In genomic region chr19:55370305-55370988, GRCh38 we compare ENCODE assay signal across 8 cellular contexts. TPM values are rescaled to one million over a fixed set of nuclear protein-coding genes. Genes with fewer than 3 reads are reported as not detected.
DNase-seq lines count a peak whose midpoint lies in the region; FAIRE-seq and TF ChIP-seq lines count a peak whose summit lies in the region.

IL11 (minus strand) TSS chr19:55370463; CDS start chr19:55370310, 153 bp downstream.

- H3K9me3 Mint-ChIP-seq in endothelial cell (ENCODE audit: unreplicated experiment), result no peaks in the 10 kb centered on the region

- H3K4me2 ChIP-seq in parathyroid adenoma (ENCODE audit: low read length), result peak within 1 kb of the TSS; percentile 47

- peak within 1 kb of the TSS; percentile 57 for H3K27ac Mint-ChIP-seq in endothelial cell (ENCODE audit: unreplicated experiment)

- no peaks in the 10 kb centered on the region for H3K9me3 ChIP-seq in parathyroid adenoma (ENCODE audit: control insufficient read depth, low read length)

- no peak within 1 kb of the TSS for H3K27ac ChIP-seq in parathyroid adenoma

- no peak within 1 kb of the TSS for H3K9ac ChIP-seq in parathyroid adenoma

- no peaks in the 10 kb centered on the region for H3K36me3 ChIP-seq in parathyroid adenoma (ENCODE audit: control insufficient read depth, insufficient read depth, low read length)

- H3K4me3 ChIP-seq in parathyroid adenoma (ENCODE audit: low read depth, low read length), result peak within 1 kb of the TSS; percentile 11

- peak within 1 kb of the TSS; percentile 69 for H3K4me3 Mint-ChIP-seq in endothelial cell (ENCODE audit: unreplicated experiment)

- TF ChIP-seq CTCF in endothelial cell (IDR thresholded peaks at IDR 0.05; ENCODE audit: unreplicated experiment), result no peak
- no peak for TF ChIP-seq CTCF in parathyroid adenoma (IDR thresholded peaks at IDR 0.05)

- H3K27me3 Mint-ChIP-seq in endothelial cell (ENCODE audit: unreplicated experiment), result peaks cover 23% of the 10 kb centered on the region

- peaks cover 8% of the 10 kb centered on the region for H3K4me1 Mint-ChIP-seq in endothelial cell (ENCODE audit: unreplicated experiment)

- no peaks in the 10 kb centered on the region for H3K36me3 Mint-ChIP-seq in endothelial cell (ENCODE audit: low read depth, unreplicated experiment)

- H3K79me2 ChIP-seq in parathyroid adenoma, result no peaks in the 10 kb centered on the region

- no peak for TF ChIP-seq POLR2A in GM12891 (IDR thresholded peaks at IDR 0.05; ENCODE audit: low read depth, low read length)

- peak; percentile 82 for DNase-seq in EH (ENCODE audit: low read depth)
- peak; percentile 74 for DNase-seq in RKO (ENCODE audit: low spot score)
- no peak for DNase-seq in endothelial cell (ENCODE audit: low spot score)
- DNase-seq in NCI-H187 (lab: John Stamatoyannopoulos, UW), result no peak
- no peak for DNase-seq in mucosa of gallbladder (ENCODE audit: low spot score)
- DNase-seq in GM12891 (ENCODE audit: insufficient read length, low spot score), result no peak
- DNase-seq in HuH-7.5 (ENCODE audit: low spot score), result no peak

- no peaks in the 10 kb centered on the region for H3K4me1 ChIP-seq in parathyroid adenoma

- FAIRE-seq in GM12891 (lab: Jason Lieb, UNC), result no peak

- peaks cover 10% of the 10 kb centered on the region for H3K27me3 ChIP-seq in parathyroid adenoma (ENCODE audit: control insufficient read depth, insufficient read depth, low read length)

- H2AFZ ChIP-seq in parathyroid adenoma, result peak within 1 kb of the TSS; percentile 50

TF ChIP-seq in GM12891, 5 proteins besides CTCF, POLR2A, EP300 and RAD21:
- TF ChIP-seq POU2F2 (IDR thresholded peaks at IDR 0.05; ENCODE audit: low read depth, low read length) (no peak), TAF1 (IDR thresholded peaks at IDR 0.05; ENCODE audit: low read depth, low read length) (no peak), SPI1 (IDR thresholded peaks at IDR 0.05; ENCODE audit: low read depth, low read length) (no peak), POLR2AphosphoS5 (IDR thresholded peaks at IDR 0.05; ENCODE audit: low read depth, low read length) (no peak), PAX5 (IDR thresholded peaks at IDR 0.05; ENCODE audit: insufficient read depth, low read length, severe bottlenecking) (no peak)
TF ChIP-seq in GM12891: peak in this region for 0.

RNA-seq across cellular contexts. Expression of gene IL11, which starts in this region (rescaled TPM):
- total RNA-seq in endothelial cell (ENCODE audit: unreplicated experiment) (0.21 TPM), mucosa of gallbladder (0.69 TPM)
- polyA plus RNA-seq in GM12891 (2012; ENCODE audit: low read depth, missing spikeins), result 0.18 TPM

Comparison
In these comparisons a context has a peak if more than half of its experiments do, and no peak if none do; other contexts are left out.
1. DNase-seq: peak in EH (single experiment) and RKO (single experiment); none in endothelial cell (single experiment), NCI-H187 (0 of 2), mucosa of gallbladder (single experiment), GM12891 (single experiment) and HuH-7.5 (single experiment).